ENCODE assay signal across 19 cellular contexts in the genomic region with DNA sequence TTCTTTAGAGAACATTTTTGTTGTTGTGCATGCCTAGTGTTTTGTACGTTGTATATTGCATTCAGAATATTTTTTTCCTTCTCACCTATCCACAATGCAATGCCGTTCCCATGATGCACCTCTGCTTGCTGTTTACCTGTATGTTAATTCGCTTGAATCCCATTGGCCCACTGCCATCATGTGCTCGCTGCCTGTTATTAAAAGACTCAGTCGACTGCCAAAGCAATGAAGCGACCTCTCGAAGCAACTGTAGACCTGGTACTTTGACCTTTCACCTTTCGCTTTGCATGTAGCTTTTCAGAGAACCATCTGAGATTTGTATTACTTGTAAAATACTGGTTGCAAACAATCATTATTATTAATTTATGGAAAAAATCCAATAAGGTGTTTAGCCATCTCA.
"Had no signal": no experiment of that assay in that cellular context is flagged by ENCODE, and none has a peak within 500 bp of the region (broad histone marks: within the 10 kb centered on the region; RNA-seq: fewer than 3 reads in every experiment).

No MANE protein-coding gene starts in this region.

- H3K27me3 ChIP-seq: esophagus muscularis mucosa, neutrophil, right atrium auricular region, stomach had no signal

- DNase-seq: effector memory CD8-positive, alpha-beta T cell; immature natural killer cell; kidney; left cardiac atrium; left ventricle myocardium superior; mammary epithelial cell; naive thymus-derived CD4-positive, alpha-beta T cell; nephron progenitor cell; posterior cingulate gyrus; small intestine; stimulated activated CD4-positive, alpha-beta T cell treated with anti-CD3 and anti-CD28 coated beads, Interleukin-12 subunit alpha, Interleukin-12 subunit beta, amount 100 ng/mL, for 4 hours; stimulated activated naive CD4-positive, alpha-beta T cell; stomach; trophoblast cell had no signal

- H3K27ac ChIP-seq: epithelial cell of prostate, neutrophil, right atrium auricular region had no signal

- FAIRE-seq: kidney, small intestine, urothelium cell line had no signal

- H3K36me3 ChIP-seq: neutrophil had no signal

- H3K4me3 ChIP-seq: esophagus muscularis mucosa, right atrium auricular region, stomach had no signal

- H3K9me3 ChIP-seq: esophagus muscularis mucosa, neutrophil, right atrium auricular region, stomach had no signal

- ATAC-seq: effector memory CD8-positive, alpha-beta T cell; left cardiac atrium; left ventricle myocardium superior; naive thymus-derived CD4-positive, alpha-beta T cell had no signal
